Comparison of ENCODE assay signal across 30 cellular contexts in genomic region chr18:38718365-38718901, GRCh38.
"Had no signal": no experiment of that assay in that cellular context is flagged by ENCODE, and none has a peak within 500 bp of the region (broad histone marks: within the 10 kb centered on the region; RNA-seq: fewer than 3 reads in every experiment).

No MANE protein-coding gene starts in this region.

- H3K27ac ChIP-seq: breast epithelium, colonic mucosa, dorsolateral prefrontal cortex, esophagus muscularis mucosa, neural progenitor cell, thyroid gland had no signal

- H2AFZ ChIP-seq: neural progenitor cell had no signal

- H3K9ac ChIP-seq: neural progenitor cell had no signal

- H3K27me3 Mint-ChIP-seq: activated B cell treated with CpG ODN at 0.5 μM for 24 hours; activated CD4-positive, alpha-beta T cell treated with anti-CD3 and anti-CD28 coated beads for 36 hours; activated naive CD8-positive, alpha-beta T cell treated with anti-CD3 and anti-CD28 coated beads, Interleukin-2, amount 10 ng/mL, durations not matched to agents 7 days and 5 days; activated T-cell treated with anti-CD3 and anti-CD28 coated beads, Interleukin-2, amount 50 U/mL, for 24 hours; activated T-helper 17 cell treated with anti-CD3 and anti-CD28 coated beads, Interleukin-2, amount 50 U/mL, for 72 hours; central memory CD8-positive, alpha-beta T cell; effector memory CD8-positive, alpha-beta T cell; naive thymus-derived CD8-positive, alpha-beta T cell had no signal

- DNase-seq: activated B cell treated with CpG ODN at 0.5 μM for 24 hours; activated CD4-positive, alpha-beta T cell treated with anti-CD3 and anti-CD28 coated beads for 36 hours; activated CD4-positive, alpha-beta T cell treated with anti-CD3 and anti-CD28 coated beads, Interleukin-2, amount 50 U/mL, for 4 hours; activated CD8-positive, alpha-beta memory T cell treated with anti-CD3 and anti-CD28 coated beads for 24 hours; activated CD8-positive, alpha-beta memory T cell treated with anti-CD3 and anti-CD28 coated beads, Interleukin-2, amount 50 U/mL, for 4 hours; activated naive CD4-positive, alpha-beta T cell treated with Interleukin-2 at 50 U/mL for 16 hours; activated naive CD8-positive, alpha-beta T cell treated with anti-CD3 and anti-CD28 coated beads, Interleukin-2, amount 10 ng/mL, durations not matched to agents 7 days and 5 days; activated T-cell treated with anti-CD3 and anti-CD28 coated beads, Interleukin-2, amount 50 U/mL, for 24 hours; amniotic stem cell; colonic mucosa; dorsolateral prefrontal cortex; effector memory CD8-positive, alpha-beta T cell; head of caudate nucleus; naive thymus-derived CD8-positive, alpha-beta T cell; stimulated activated CD4-positive, alpha-beta T cell treated with anti-CD3 and anti-CD28 coated beads, Interleukin-12 subunit alpha, Interleukin-12 subunit beta, amount 100 ng/mL, for 4 hours; stimulated activated CD4-positive, alpha-beta T cell treated with anti-CD3 and anti-CD28 coated beads, Interleukin-4, amount 100 ng/mL, for 4 hours; stimulated activated naive CD8-positive, alpha-beta T cell treated with anti-CD3 and anti-CD28 coated beads, Interleukin-15, Interleukin-2, amounts not matched to agents 100 U/mL and 50 U/mL, for 24 hours; T1000; thyroid gland had no signal

- H3K4me2 ChIP-seq: neural progenitor cell had no signal

- H3K4me1 ChIP-seq: breast epithelium, colonic mucosa, esophagus muscularis mucosa, neural progenitor cell, thyroid gland had no signal

- FAIRE-seq: endothelial cell of umbilical vein, frontal cortex, keratinocyte had no signal

- H3K36me3 ChIP-seq: breast epithelium, colonic mucosa, esophagus muscularis mucosa, neural progenitor cell, thyroid gland had no signal

- H3K36me3 Mint-ChIP-seq: activated naive CD8-positive, alpha-beta T cell treated with anti-CD3 and anti-CD28 coated beads, Interleukin-2, amount 10 ng/mL, durations not matched to agents 7 days and 5 days; mesothelial cell of epicardium; naive thymus-derived CD8-positive, alpha-beta T cell; neural progenitor cell had no signal

- H3K4me1 Mint-ChIP-seq: activated B cell treated with CpG ODN at 0.5 μM for 24 hours; activated CD4-positive, alpha-beta T cell treated with anti-CD3 and anti-CD28 coated beads for 36 hours; activated naive CD8-positive, alpha-beta T cell treated with anti-CD3 and anti-CD28 coated beads, Interleukin-2, amount 10 ng/mL, durations not matched to agents 7 days and 5 days; activated T-helper 17 cell treated with anti-CD3 and anti-CD28 coated beads, Interleukin-2, amount 50 U/mL, for 72 hours; central memory CD8-positive, alpha-beta T cell; naive thymus-derived CD8-positive, alpha-beta T cell; neural progenitor cell had no signal

- H3K4me3 ChIP-seq: breast epithelium, colonic mucosa, dorsolateral prefrontal cortex, esophagus muscularis mucosa, lung, neural progenitor cell, thyroid gland had no signal

- H3K27ac Mint-ChIP-seq: activated B cell treated with CpG ODN at 0.5 μM for 24 hours; activated CD4-positive, alpha-beta T cell treated with anti-CD3 and anti-CD28 coated beads for 36 hours; activated naive CD8-positive, alpha-beta T cell treated with anti-CD3 and anti-CD28 coated beads, Interleukin-2, amount 10 ng/mL, durations not matched to agents 7 days and 5 days; activated T-cell treated with anti-CD3 and anti-CD28 coated beads, Interleukin-2, amount 50 U/mL, for 24 hours; activated T-helper 17 cell treated with anti-CD3 and anti-CD28 coated beads, Interleukin-2, amount 50 U/mL, for 72 hours; effector memory CD8-positive, alpha-beta T cell; mesothelial cell of epicardium; naive thymus-derived CD8-positive, alpha-beta T cell; neural progenitor cell; T-helper 1 cell treated with Interleukin-12 subunit alpha and Interleukin-12 subunit beta and Interleukin-4 antibody, amounts not matched to agents 30 μg/mL and 1 μg/mL, for 36 hours had no signal

- ATAC-seq: activated CD4-positive, alpha-beta T cell treated with anti-CD3 and anti-CD28 coated beads for 36 hours; activated T-helper 17 cell treated with anti-CD3 and anti-CD28 coated beads, Interleukin-2, amount 50 U/mL, for 72 hours; effector memory CD8-positive, alpha-beta T cell; naive thymus-derived CD8-positive, alpha-beta T cell; stimulated activated naive CD8-positive, alpha-beta T cell treated with anti-CD3 and anti-CD28 coated beads, Interleukin-15, Interleukin-2, amounts not matched to agents 100 U/mL and 50 U/mL, for 24 hours had no signal

- H3K27me3 ChIP-seq: breast epithelium, colonic mucosa, esophagus muscularis mucosa, neural progenitor cell, thyroid gland had no signal

- H3K9me3 ChIP-seq: esophagus muscularis mucosa, thyroid gland had no signal

- H3K4me3 Mint-ChIP-seq: activated B cell treated with CpG ODN at 0.5 μM for 24 hours; activated CD4-positive, alpha-beta T cell treated with anti-CD3 and anti-CD28 coated beads for 36 hours; activated naive CD8-positive, alpha-beta T cell treated with anti-CD3 and anti-CD28 coated beads, Interleukin-2, amount 10 ng/mL, durations not matched to agents 7 days and 5 days; activated T-cell treated with anti-CD3 and anti-CD28 coated beads, Interleukin-2, amount 50 U/mL, for 24 hours; activated T-helper 17 cell treated with anti-CD3 and anti-CD28 coated beads, Interleukin-2, amount 50 U/mL, for 72 hours; central memory CD8-positive, alpha-beta T cell; effector memory CD8-positive, alpha-beta T cell; mesothelial cell of epicardium; naive thymus-derived CD8-positive, alpha-beta T cell; neural progenitor cell; T-helper 1 cell treated with Interleukin-12 subunit alpha and Interleukin-12 subunit beta and Interleukin-4 antibody, amounts not matched to agents 30 μg/mL and 1 μg/mL, for 36 hours had no signal
